1 cellular context compared by ENCODE assay signal in genomic region chr1:160844447-160845232, GRCh38.
A peak's percentile ranks its signal among the peaks of the same experiment; 100 is the strongest.
TF ChIP-seq lines count a peak whose summit lies in the region.

No MANE protein-coding gene starts in this region.

TF ChIP-seq in K562, 482 proteins besides CTCF, POLR2A, EP300 and RAD21 (continued from another document):
- no peak for TF ChIP-seq ARID3B (CRISPR knock-in tag; IDR thresholded peaks at IDR 0.05; ENCODE audit: borderline replicate concordance)
- TF ChIP-seq ZC3H8 (IDR thresholded peaks at IDR 0.05): no peak
- TF ChIP-seq SMAD1 (IDR thresholded peaks at IDR 0.05; ENCODE audit: low read depth, low read length, partially characterized antibody): no peak
- TF ChIP-seq ZNF639 (CRISPR knock-in tag; conservative IDR thresholded peaks at IDR 0.05 in 1 of 2, IDR thresholded peaks at IDR 0.05 in 1 of 2): 0 out of 4 replicates have a peak, but pooled peaks of 1 of the 2 experiments have one; percentile 26
- no peak for TF ChIP-seq ZBTB33 (CRISPR knock-in tag; IDR thresholded peaks at IDR 0.05)
- peak; percentile 32; the same call in 1 of the 2 replicates for TF ChIP-seq BACH1 (tag; IDR thresholded peaks at IDR 0.05)
- TF ChIP-seq ATF4 (CRISPR knock-in tag; IDR thresholded peaks at IDR 0.05): peak; percentile 84
- TF ChIP-seq ATF3 (IDR thresholded peaks at IDR 0.05): peak; percentile 48; the same call in 1 of the 2 replicates
- no peak for TF ChIP-seq ATF3 (CRISPR knock-in tag; conservative IDR thresholded peaks at IDR 0.05)
- TF ChIP-seq NFE2 (IDR thresholded peaks at IDR 0.05; ENCODE audit: low read depth): peak; percentile 50; the same call in 1 of the 2 replicates
- no peak for TF ChIP-seq ZNF79 (CRISPR knock-in tag; IDR thresholded peaks at IDR 0.05; ENCODE audit: low read depth)
- TF ChIP-seq TAL1 (IDR thresholded peaks at IDR 0.05): peak; percentile 51
- TF ChIP-seq MLX (CRISPR knock-in tag; conservative IDR thresholded peaks at IDR 0.05): no peak
- peak; percentile 68 for TF ChIP-seq ADNP (tag; IDR thresholded peaks at IDR 0.05)
- TF ChIP-seq ZNF766 (CRISPR knock-in tag; conservative IDR thresholded peaks at IDR 0.05): no peak
- no peak for TF ChIP-seq HDAC6 (IDR thresholded peaks at IDR 0.05; ENCODE audit: low read depth, low read length)
- peak; percentile 11; the same call in 1 of the 2 replicates for TF ChIP-seq BHLHE40 (IDR thresholded peaks at IDR 0.05; ENCODE audit: low read length)
- TF ChIP-seq ZNF121 (CRISPR knock-in tag; conservative IDR thresholded peaks at IDR 0.05): no peak
- no peak for TF ChIP-seq ESRRB (CRISPR knock-in tag; IDR thresholded peaks at IDR 0.05; ENCODE audit: borderline replicate concordance)
- TF ChIP-seq KLF16 (IDR thresholded peaks at IDR 0.05): peak; percentile 5; the same call in 1 of the 2 replicates
- TF ChIP-seq LEF1 (IDR thresholded peaks at IDR 0.05): no peak
- peak; percentile 16; the same call in 1 of the 2 replicates for TF ChIP-seq ELF1 (tag; IDR thresholded peaks at IDR 0.05)
- peak; percentile 39; the same call in 1 of the 2 replicates for TF ChIP-seq TEAD4 (IDR thresholded peaks at IDR 0.05; ENCODE audit: low read length)
- no peak for TF ChIP-seq TEAD4 (CRISPR knock-in tag; IDR thresholded peaks at IDR 0.05; ENCODE audit: borderline replicate concordance)
- no peak for TF ChIP-seq ZSCAN29 (IDR thresholded peaks at IDR 0.05)
- TF ChIP-seq RBM22 (IDR thresholded peaks at IDR 0.05; ENCODE audit: low read depth, low read length, poor library complexity, severe bottlenecking): no peak
- peak; percentile 16; the same call in 1 of the 2 replicates for TF ChIP-seq TCF3 (CRISPR knock-in tag; IDR thresholded peaks at IDR 0.05)
- TF ChIP-seq MITF (IDR thresholded peaks at IDR 0.05): no peak
- TF ChIP-seq CEBPG (CRISPR knock-in tag; IDR thresholded peaks at IDR 0.05): no peak
- peak; percentile 40 to 81; a peak in 3 of 4 replicates for TF ChIP-seq CEBPG (tag; conservative IDR thresholded peaks at IDR 0.05 in 1 of 2, IDR thresholded peaks at IDR 0.05 in 1 of 2)
TF ChIP-seq in K562: peak in this region for 26.
